In genomic region chr14:32027255-32027939, GRCh38 we compare ENCODE assay signal across 23 cellular contexts. TPM values are rescaled to one million over a fixed set of nuclear protein-coding genes. Genes with fewer than 3 reads are reported as not detected.
A peak's percentile ranks its signal among the peaks of the same experiment; 100 is the strongest.
DNase-seq lines count a peak whose midpoint lies in the region; ATAC-seq and TF ChIP-seq lines count a peak whose summit lies in the region.
"Had no signal": no experiment of that assay in that cellular context is flagged by ENCODE, and none has a peak within 500 bp of the region (broad histone marks: within the 10 kb centered on the region; RNA-seq: fewer than 3 reads in every experiment).

No MANE protein-coding gene starts in this region.

- DNase-seq in AG04450 (ENCODE audit: low read depth, low spot score) (no peak), HPDE6-E6E7 (ENCODE audit: extremely low spot score) (peak; percentile 37), RKO (ENCODE audit: low spot score) (peak; percentile 61), ureter (ENCODE audit: low spot score) (no peak)
- DNase-seq in activated CD4-positive, alpha-beta memory T cell treated with anti-CD3 and anti-CD28 coated beads for 36 hours, result no peak
- DNase-seq in effector memory CD4-positive, alpha-beta T cell, result no peak
- DNase-seq: activated CD4-positive, alpha-beta T cell treated with anti-CD3 and anti-CD28 coated beads for 4 hours; CD4-positive, CD25-positive, alpha-beta regulatory T cell; erythroblast; left lung; mucosa of descending colon; NCI-H1105 treated with DMSO at 0.1 percent for 48 hours; NCI-H2171; NCI-H82; RPMI8226; stimulated activated CD4-positive, alpha-beta T cell treated with anti-CD3 and anti-CD28 coated beads, Interleukin-4, amount 100 ng/mL, for 4 hours had no signal

- no peak overlapping the region for H3K27ac Mint-ChIP-seq in activated CD4-positive, alpha-beta memory T cell treated with anti-CD3 and anti-CD28 coated beads for 36 hours
- H3K27ac Mint-ChIP-seq: CD4-positive, CD25-positive, alpha-beta regulatory T cell; progenitor cell of endocrine pancreas had no signal

- H3K27ac ChIP-seq in AG04450 (ENCODE audit: low read depth, low read length), result peak overlapping the region; percentile 11
- no peak overlapping the region for H3K27ac ChIP-seq in effector memory CD4-positive, alpha-beta T cell (ENCODE audit: insufficient read depth, low read length, poor library complexity, severe bottlenecking)
- H3K27ac ChIP-seq: KMS-11, left lung had no signal

- ATAC-seq in esophagus mucosa (peak; percentile 29), GM18498 (IDR thresholded peaks at IDR 0.05; ENCODE audit: unreplicated experiment) (no peak)
- ATAC-seq: left lung, mucosa of descending colon had no signal

- CTCF ChIA-PET in AG04450 (lab: Charles Lee), result interaction anchor here (1.2 kb wide), 1 partner anchor 46 kb away, joined by 4 read pairs; no protein-coding TSS in a partner anchor
- CTCF ChIA-PET in activated CD4-positive, alpha-beta memory T cell treated with anti-CD3 and anti-CD28 coated beads for 36 hours (lab: Charles Lee), result no interaction called here

- no peaks in the 10 kb centered on the region for H3K27me3 Mint-ChIP-seq in activated CD4-positive, alpha-beta memory T cell treated with anti-CD3 and anti-CD28 coated beads for 36 hours
- H3K27me3 Mint-ChIP-seq: CD4-positive, CD25-positive, alpha-beta regulatory T cell; progenitor cell of endocrine pancreas had no signal

- POLR2A ChIA-PET in AG04450 (lab: Yijun Ruan, JAX), result no interaction called here
- POLR2A ChIA-PET in activated CD4-positive, alpha-beta memory T cell treated with anti-CD3 and anti-CD28 coated beads for 36 hours (lab: Charles Lee), result no interaction called here

- no peak overlapping the region for H3K4me3 Mint-ChIP-seq in activated CD4-positive, alpha-beta memory T cell treated with anti-CD3 and anti-CD28 coated beads for 36 hours
- H3K4me3 Mint-ChIP-seq: CD4-positive, CD25-positive, alpha-beta regulatory T cell; neural crest cell had no signal

- no peak for TF ChIP-seq CTCF in AG04450 (IDR thresholded peaks at IDR 0.05; ENCODE audit: low read depth, low read length)

- no peaks in the 10 kb centered on the region for H3K9me3 Mint-ChIP-seq in activated CD4-positive, alpha-beta memory T cell treated with anti-CD3 and anti-CD28 coated beads for 36 hours

- intact Hi-C loops in activated CD4-positive, alpha-beta memory T cell treated with anti-CD3 and anti-CD28 coated beads for 36 hours (cut with micrococcal nuclease), result no loop called here

- no peaks in the 10 kb centered on the region for H3K9me3 ChIP-seq in AG04450 (ENCODE audit: control insufficient read depth, insufficient read depth, low read length)
- no peaks in the 10 kb centered on the region for H3K9me3 ChIP-seq in effector memory CD4-positive, alpha-beta T cell (ENCODE audit: control insufficient read depth, low read length)
- H3K9me3 ChIP-seq: breast epithelium, left lung, mucosa of descending colon had no signal

- no peaks in the 10 kb centered on the region for H3K4me1 ChIP-seq in effector memory CD4-positive, alpha-beta T cell (ENCODE audit: control insufficient read depth, insufficient read depth, low read length, poor library complexity, severe bottlenecking)
- H3K4me1 ChIP-seq: breast epithelium, left lung had no signal

- H3K4me1 Mint-ChIP-seq in activated CD4-positive, alpha-beta memory T cell treated with anti-CD3 and anti-CD28 coated beads for 36 hours (ENCODE audit: low read depth), result no peaks in the 10 kb centered on the region
- H3K4me1 Mint-ChIP-seq: CD4-positive, CD25-positive, alpha-beta regulatory T cell; neural crest cell had no signal

- H3K36me3 Mint-ChIP-seq in activated CD4-positive, alpha-beta memory T cell treated with anti-CD3 and anti-CD28 coated beads for 36 hours, result no peaks in the 10 kb centered on the region
- H3K36me3 Mint-ChIP-seq: CD4-positive, CD25-positive, alpha-beta regulatory T cell had no signal

- H3K4me3 ChIP-seq in AG04450 (ENCODE audit: low read depth, low read length), result no peak overlapping the region
- no peak overlapping the region for H3K4me3 ChIP-seq in effector memory CD4-positive, alpha-beta T cell (ENCODE audit: insufficient read depth, low read depth, low read length, poor library complexity, severe bottlenecking)
- H3K4me3 ChIP-seq: breast epithelium, left lung, mucosa of descending colon, smooth muscle cell had no signal

- no peaks in the 10 kb centered on the region for H3K36me3 ChIP-seq in effector memory CD4-positive, alpha-beta T cell (ENCODE audit: control insufficient read depth, insufficient read depth, low read length)
- H3K36me3 ChIP-seq: breast epithelium, left lung had no signal

- H3K27me3 ChIP-seq in AG04450 (ENCODE audit: control insufficient read depth, insufficient read depth, low read length), result no peaks in the 10 kb centered on the region
- H3K27me3 ChIP-seq in effector memory CD4-positive, alpha-beta T cell (replicated peaks; ENCODE audit: control insufficient read depth, insufficient read depth, low read length, poor library complexity, severe bottlenecking), result no peaks in the 10 kb centered on the region
- H3K27me3 ChIP-seq: breast epithelium, left lung had no signal

RNA-seq across cellular contexts. Expression of gene ARHGAP5, which starts 49.7 kb away (rescaled TPM):
- polyA plus RNA-seq in AG04450 (2011; rRNA removed), result 28.2 and 45.6 TPM in 2 replicates
- 33.2 and 67.3 TPM in 2 replicates for polyA minus RNA-seq in AG04450 (2011; rRNA and poly(A)+ RNA removed)
- total RNA-seq in esophagus mucosa (111 TPM), ureter (138 TPM)
- total RNA-seq in activated CD4-positive, alpha-beta memory T cell treated with anti-CD3 and anti-CD28 coated beads for 36 hours, result 10 to 100 TPM; 41.6 to 41.9 TPM

Comparison
In these comparisons a context has a peak if more than half of its experiments do, and no peak if none do; other contexts are left out.
1. DNase-seq: peak in HPDE6-E6E7 (single experiment) and RKO (single experiment); none in AG04450 (single experiment), ureter (single experiment), activated CD4-positive, alpha-beta memory T cell treated with anti-CD3 and anti-CD28 coated beads for 36 hours (single experiment) and effector memory CD4-positive, alpha-beta T cell (0 of 3).